In the genomic region with DNA sequence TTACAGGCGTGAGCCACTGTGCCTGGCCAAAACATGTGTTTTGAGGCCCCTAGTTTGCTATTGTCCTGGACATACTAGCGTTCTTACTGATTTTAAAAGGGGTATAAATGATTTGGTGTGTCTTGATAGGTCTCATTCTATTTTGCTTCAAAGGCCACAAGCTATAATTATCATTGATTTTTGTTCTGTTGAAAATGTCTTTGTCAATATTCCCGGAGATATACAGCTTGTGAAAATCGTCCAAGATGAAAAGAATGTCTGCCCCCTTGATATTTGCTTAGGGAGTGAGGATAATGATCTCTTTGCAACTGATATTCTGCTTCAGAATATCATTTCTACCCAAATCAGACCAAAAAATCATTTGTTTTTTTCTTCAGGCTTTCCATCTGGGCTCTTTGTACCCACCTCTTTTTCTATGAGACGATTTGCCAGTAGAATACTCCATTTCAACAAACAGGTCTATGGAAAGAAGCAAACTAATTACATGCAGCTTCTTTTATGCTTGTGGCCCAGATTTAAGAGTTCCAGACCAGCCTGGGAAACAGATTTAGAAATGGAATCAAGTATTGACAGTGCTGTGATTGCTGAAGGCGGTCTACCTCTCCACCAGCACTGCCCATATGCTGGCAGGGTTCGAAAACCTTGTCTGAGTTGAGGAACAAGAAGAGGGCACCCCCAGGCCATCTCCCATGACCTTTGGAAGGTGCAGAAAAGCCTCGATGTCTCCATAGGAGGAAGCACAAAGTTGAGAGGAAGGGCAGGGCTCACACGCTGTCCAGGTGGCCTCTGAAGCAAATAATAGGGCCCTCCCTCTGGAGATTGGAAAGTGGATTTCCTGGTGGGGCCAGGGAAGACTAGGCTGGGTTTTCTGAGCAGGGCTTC, we compare ENCODE assay signal across 1 cellular context.
TF ChIP-seq lines count a peak whose summit lies in the region.

No MANE protein-coding gene starts in this region.

TF ChIP-seq in HepG2, 621 proteins besides CTCF, POLR2A, EP300 and RAD21 (continued from another document):
- TF ChIP-seq ZNF280D (CRISPR knock-in tag; IDR thresholded peaks at IDR 0.05) = no peak
- 0 out of 2 replicates have a peak, but pooled peaks have one; percentile 39 for TF ChIP-seq MIXL1 (CRISPR knock-in tag; IDR thresholded peaks at IDR 0.05)
- TF ChIP-seq, protein P1, sequence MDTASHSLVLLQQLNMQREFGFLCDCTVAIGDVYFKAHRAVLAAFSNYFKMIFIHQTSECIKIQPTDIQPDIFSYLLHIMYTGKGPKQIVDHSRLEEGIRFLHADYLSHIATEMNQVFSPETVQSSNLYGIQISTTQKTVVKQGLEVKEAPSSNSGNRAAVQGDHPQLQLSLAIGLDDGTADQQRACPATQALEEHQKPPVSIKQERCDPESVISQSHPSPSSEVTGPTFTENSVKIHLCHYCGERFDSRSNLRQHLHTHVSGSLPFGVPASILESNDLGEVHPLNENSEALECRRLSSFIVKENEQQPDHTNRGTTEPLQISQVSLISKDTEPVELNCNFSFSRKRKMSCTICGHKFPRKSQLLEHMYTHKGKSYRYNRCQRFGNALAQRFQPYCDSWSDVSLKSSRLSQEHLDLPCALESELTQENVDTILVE (CRISPR knock-in tag; IDR thresholded peaks at IDR 0.05) = no peak
- TF ChIP-seq HMG20A (CRISPR knock-in tag; IDR thresholded peaks at IDR 0.05; ENCODE audit: borderline replicate concordance) = no peak
- peak; percentile 16; the same call in 1 of the 2 replicates for TF ChIP-seq JUND (CRISPR knock-in tag; IDR thresholded peaks at IDR 0.05)
- TF ChIP-seq, protein P2, sequence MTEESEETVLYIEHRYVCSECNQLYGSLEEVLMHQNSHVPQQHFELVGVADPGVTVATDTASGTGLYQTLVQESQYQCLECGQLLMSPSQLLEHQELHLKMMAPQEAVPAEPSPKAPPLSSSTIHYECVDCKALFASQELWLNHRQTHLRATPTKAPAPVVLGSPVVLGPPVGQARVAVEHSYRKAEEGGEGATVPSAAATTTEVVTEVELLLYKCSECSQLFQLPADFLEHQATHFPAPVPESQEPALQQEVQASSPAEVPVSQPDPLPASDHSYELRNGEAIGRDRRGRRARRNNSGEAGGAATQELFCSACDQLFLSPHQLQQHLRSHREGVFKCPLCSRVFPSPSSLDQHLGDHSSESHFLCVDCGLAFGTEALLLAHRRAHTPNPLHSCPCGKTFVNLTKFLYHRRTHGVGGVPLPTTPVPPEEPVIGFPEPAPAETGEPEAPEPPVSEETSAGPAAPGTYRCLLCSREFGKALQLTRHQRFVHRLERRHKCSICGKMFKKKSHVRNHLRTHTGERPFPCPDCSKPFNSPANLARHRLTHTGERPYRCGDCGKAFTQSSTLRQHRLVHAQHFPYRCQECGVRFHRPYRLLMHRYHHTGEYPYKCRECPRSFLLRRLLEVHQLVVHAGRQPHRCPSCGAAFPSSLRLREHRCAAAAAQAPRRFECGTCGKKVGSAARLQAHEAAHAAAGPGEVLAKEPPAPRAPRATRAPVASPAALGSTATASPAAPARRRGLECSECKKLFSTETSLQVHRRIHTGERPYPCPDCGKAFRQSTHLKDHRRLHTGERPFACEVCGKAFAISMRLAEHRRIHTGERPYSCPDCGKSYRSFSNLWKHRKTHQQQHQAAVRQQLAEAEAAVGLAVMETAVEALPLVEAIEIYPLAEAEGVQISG (CRISPR knock-in tag; IDR thresholded peaks at IDR 0.05) = 0 out of 2 replicates have a peak, but pooled peaks have one; percentile 10
- TF ChIP-seq, protein P3, sequence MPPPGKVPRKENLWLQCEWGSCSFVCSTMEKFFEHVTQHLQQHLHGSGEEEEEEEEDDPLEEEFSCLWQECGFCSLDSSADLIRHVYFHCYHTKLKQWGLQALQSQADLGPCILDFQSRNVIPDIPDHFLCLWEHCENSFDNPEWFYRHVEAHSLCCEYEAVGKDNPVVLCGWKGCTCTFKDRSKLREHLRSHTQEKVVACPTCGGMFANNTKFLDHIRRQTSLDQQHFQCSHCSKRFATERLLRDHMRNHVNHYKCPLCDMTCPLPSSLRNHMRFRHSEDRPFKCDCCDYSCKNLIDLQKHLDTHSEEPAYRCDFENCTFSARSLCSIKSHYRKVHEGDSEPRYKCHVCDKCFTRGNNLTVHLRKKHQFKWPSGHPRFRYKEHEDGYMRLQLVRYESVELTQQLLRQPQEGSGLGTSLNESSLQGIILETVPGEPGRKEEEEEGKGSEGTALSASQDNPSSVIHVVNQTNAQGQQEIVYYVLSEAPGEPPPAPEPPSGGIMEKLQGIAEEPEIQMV (CRISPR knock-in tag; IDR thresholded peaks at IDR 0.05; ENCODE audit: low read depth) = 0 out of 2 replicates have a peak, but pooled peaks have one; percentile 34
- no peak for TF ChIP-seq TSC22D2 (CRISPR knock-in tag; IDR thresholded peaks at IDR 0.05; ENCODE audit: borderline replicate concordance)
- TF ChIP-seq, protein P4, sequence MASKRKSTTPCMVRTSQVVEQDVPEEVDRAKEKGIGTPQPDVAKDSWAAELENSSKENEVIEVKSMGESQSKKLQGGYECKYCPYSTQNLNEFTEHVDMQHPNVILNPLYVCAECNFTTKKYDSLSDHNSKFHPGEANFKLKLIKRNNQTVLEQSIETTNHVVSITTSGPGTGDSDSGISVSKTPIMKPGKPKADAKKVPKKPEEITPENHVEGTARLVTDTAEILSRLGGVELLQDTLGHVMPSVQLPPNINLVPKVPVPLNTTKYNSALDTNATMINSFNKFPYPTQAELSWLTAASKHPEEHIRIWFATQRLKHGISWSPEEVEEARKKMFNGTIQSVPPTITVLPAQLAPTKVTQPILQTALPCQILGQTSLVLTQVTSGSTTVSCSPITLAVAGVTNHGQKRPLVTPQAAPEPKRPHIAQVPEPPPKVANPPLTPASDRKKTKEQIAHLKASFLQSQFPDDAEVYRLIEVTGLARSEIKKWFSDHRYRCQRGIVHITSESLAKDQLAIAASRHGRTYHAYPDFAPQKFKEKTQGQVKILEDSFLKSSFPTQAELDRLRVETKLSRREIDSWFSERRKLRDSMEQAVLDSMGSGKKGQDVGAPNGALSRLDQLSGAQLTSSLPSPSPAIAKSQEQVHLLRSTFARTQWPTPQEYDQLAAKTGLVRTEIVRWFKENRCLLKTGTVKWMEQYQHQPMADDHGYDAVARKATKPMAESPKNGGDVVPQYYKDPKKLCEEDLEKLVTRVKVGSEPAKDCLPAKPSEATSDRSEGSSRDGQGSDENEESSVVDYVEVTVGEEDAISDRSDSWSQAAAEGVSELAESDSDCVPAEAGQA (IDR thresholded peaks at IDR 0.05; ENCODE audit: low read depth) = no peak
- TF ChIP-seq, protein P4 (CRISPR knock-in tag; IDR thresholded peaks at IDR 0.05; ENCODE audit: borderline replicate concordance) = no peak; the same call in 1 of the 2 replicates
- no peak for TF ChIP-seq NONO (IDR thresholded peaks at IDR 0.05)
- TF ChIP-seq NONO (CRISPR knock-in tag; conservative IDR thresholded peaks at IDR 0.05) = no peak
- TF ChIP-seq ELF3 (CRISPR knock-in tag; IDR thresholded peaks at IDR 0.05) = peak; percentile 17; the same call in 1 of the 2 replicates
- TF ChIP-seq BCL6 (CRISPR knock-in tag; IDR thresholded peaks at IDR 0.05) = 0 out of 2 replicates have a peak, but pooled peaks have one; percentile 41
- no peak for TF ChIP-seq SOX6 (IDR thresholded peaks at IDR 0.05)
- 0 out of 2 replicates have a peak, but pooled peaks have one; percentile 11 for TF ChIP-seq SOX6 (CRISPR knock-in tag; IDR thresholded peaks at IDR 0.05)
- 0 out of 2 replicates have a peak, but pooled peaks have one; percentile 20 for TF ChIP-seq MED1 (CRISPR knock-in tag; IDR thresholded peaks at IDR 0.05)
- TF ChIP-seq ARID5B (CRISPR knock-in tag; IDR thresholded peaks at IDR 0.05) = peak; percentile 43
- no peak; the same call in 1 of the 2 replicates for TF ChIP-seq KAT2B (IDR thresholded peaks at IDR 0.05; ENCODE audit: borderline replicate concordance, low read depth, low read length)
- TF ChIP-seq, protein P5, sequence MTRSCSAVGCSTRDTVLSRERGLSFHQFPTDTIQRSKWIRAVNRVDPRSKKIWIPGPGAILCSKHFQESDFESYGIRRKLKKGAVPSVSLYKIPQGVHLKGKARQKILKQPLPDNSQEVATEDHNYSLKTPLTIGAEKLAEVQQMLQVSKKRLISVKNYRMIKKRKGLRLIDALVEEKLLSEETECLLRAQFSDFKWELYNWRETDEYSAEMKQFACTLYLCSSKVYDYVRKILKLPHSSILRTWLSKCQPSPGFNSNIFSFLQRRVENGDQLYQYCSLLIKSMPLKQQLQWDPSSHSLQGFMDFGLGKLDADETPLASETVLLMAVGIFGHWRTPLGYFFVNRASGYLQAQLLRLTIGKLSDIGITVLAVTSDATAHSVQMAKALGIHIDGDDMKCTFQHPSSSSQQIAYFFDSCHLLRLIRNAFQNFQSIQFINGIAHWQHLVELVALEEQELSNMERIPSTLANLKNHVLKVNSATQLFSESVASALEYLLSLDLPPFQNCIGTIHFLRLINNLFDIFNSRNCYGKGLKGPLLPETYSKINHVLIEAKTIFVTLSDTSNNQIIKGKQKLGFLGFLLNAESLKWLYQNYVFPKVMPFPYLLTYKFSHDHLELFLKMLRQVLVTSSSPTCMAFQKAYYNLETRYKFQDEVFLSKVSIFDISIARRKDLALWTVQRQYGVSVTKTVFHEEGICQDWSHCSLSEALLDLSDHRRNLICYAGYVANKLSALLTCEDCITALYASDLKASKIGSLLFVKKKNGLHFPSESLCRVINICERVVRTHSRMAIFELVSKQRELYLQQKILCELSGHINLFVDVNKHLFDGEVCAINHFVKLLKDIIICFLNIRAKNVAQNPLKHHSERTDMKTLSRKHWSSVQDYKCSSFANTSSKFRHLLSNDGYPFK (CRISPR knock-in tag; IDR thresholded peaks at IDR 0.05; ENCODE audit: borderline replicate concordance) = no peak
- peak; percentile 40 for TF ChIP-seq NR2F6 (IDR thresholded peaks at IDR 0.05)
- TF ChIP-seq NR2F6 (CRISPR knock-in tag; IDR thresholded peaks at IDR 0.05) = no peak
- no peak for TF ChIP-seq ZNF788 (CRISPR knock-in tag; IDR thresholded peaks at IDR 0.05; ENCODE audit: borderline replicate concordance)
- TF ChIP-seq DR1 (CRISPR knock-in tag; IDR thresholded peaks at IDR 0.05) = no peak
